Comparison of ENCODE assay signal across 21 cellular contexts in genomic region chr10:22641743-22642142, GRCh38.
DNase-seq lines count a peak whose midpoint lies in the region; ATAC-seq and TF ChIP-seq lines count a peak whose summit lies in the region.
"Had no signal": no experiment of that assay in that cellular context is flagged by ENCODE, and none has a peak within 500 bp of the region (broad histone marks: within the 10 kb centered on the region; RNA-seq: fewer than 3 reads in every experiment).

No MANE protein-coding gene starts in this region.

- H3K9me3 ChIP-seq in CD4-positive, CD25-positive, alpha-beta regulatory T cell (ENCODE audit: control insufficient read depth in 2 of 2, low read length in 2 of 2), result no peaks in the 10 kb centered on the region
- H3K9me3 ChIP-seq in CD8-positive, alpha-beta memory T cell (ENCODE audit: low read length), result no peaks in the 10 kb centered on the region
- H3K9me3 ChIP-seq in neural progenitor cell (ENCODE audit: low read depth) (no peaks in the 10 kb centered on the region), heart left ventricle (peaks cover 0 to 7% (median 0%) of the 10 kb centered on the region in 12 donors)
- H3K9me3 ChIP-seq: esophagus squamous epithelium had no signal

- CTCF ChIA-PET in CD8-positive, alpha-beta memory T cell (lab: Charles Lee), result interaction anchor here (1.0 kb wide), 1 partner anchor 8 kb away, joined by 4 read pairs; no protein-coding TSS in a partner anchor

- H3K79me2 ChIP-seq in neural progenitor cell (ENCODE audit: low read depth), result peaks cover 85% of the 10 kb centered on the region

- peaks cover 59% of the 10 kb centered on the region for H3K4me1 ChIP-seq in CD4-positive, CD25-positive, alpha-beta regulatory T cell (ENCODE audit: control insufficient read depth, insufficient read depth, low read length, poor library complexity, severe bottlenecking)
- peaks cover 94% of the 10 kb centered on the region for H3K4me1 ChIP-seq in CD8-positive, alpha-beta memory T cell (ENCODE audit: insufficient read depth, low read length)
- peaks cover 35% of the 10 kb centered on the region for H3K4me1 ChIP-seq in neural progenitor cell
- peaks cover 0 to 55% (median 7%) of the 10 kb centered on the region in 12 donors for H3K4me1 ChIP-seq in heart left ventricle

- TF ChIP-seq POLR2A in heart left ventricle (IDR thresholded peaks at IDR 0.05), result no peak

- peaks cover 0 to 4% (median 0%) of the 10 kb centered on the region in 7 donors for H3K9me3 Mint-ChIP-seq in CD4-positive, CD25-positive, alpha-beta regulatory T cell
- H3K9me3 Mint-ChIP-seq in CD8-positive, alpha-beta memory T cell, result peaks cover 0 to 2% (median 0%) of the 10 kb centered on the region in 5 donors
- peaks cover 2% of the 10 kb centered on the region for H3K9me3 Mint-ChIP-seq in neural progenitor cell
- H3K9me3 Mint-ChIP-seq: type B pancreatic cell had no signal

- H3K4me3 Mint-ChIP-seq in CD4-positive, CD25-positive, alpha-beta regulatory T cell, result peak overlapping the region in 3 of 4 donors; percentile 14 to 48 (median 39)
- H3K4me3 Mint-ChIP-seq in CD8-positive, alpha-beta memory T cell, result peak overlapping the region in 6 of 7 donors; percentile 45 to 78 (median 60)
- peak overlapping the region; percentile 24 for H3K4me3 Mint-ChIP-seq in neural progenitor cell
- H3K4me3 Mint-ChIP-seq: activated T-helper 1 cell treated with anti-CD3 and anti-CD28 coated beads, Interleukin-12 subunit alpha, Interleukin-12 subunit beta, Interleukin-2, Interleukin-4 antibody, amounts not matched to agents 30 ng/mL and 10 ng/mL and 1 ng/mL, durations not matched to agents 14 hours and 24 hours and 36 hours; type B pancreatic cell had no signal

- DNase-seq in CD4-positive, CD25-positive, alpha-beta regulatory T cell, result no peak
- no peak for DNase-seq in CD8-positive, alpha-beta memory T cell
- DNase-seq in dorsolateral prefrontal cortex (no peak), neural progenitor cell (ENCODE audit: low spot score) (no peak), heart left ventricle (no peak), posterior vena cava (ENCODE audit: low spot score) (no peak), SK-N-DZ (ENCODE audit: low spot score) (no peak)
- DNase-seq: C1 segment of cervical spinal cord, esophagus squamous epithelium, foreskin melanocyte, left colon, NCI-H1436, NCI-H2081 treated with DMSO at 0.1 percent for 48 hours, NCI-H345, NCI-H748 treated with DMSO at 0.1 percent for 48 hours, nucleus accumbens had no signal

- H3K27ac ChIP-seq in CD4-positive, CD25-positive, alpha-beta regulatory T cell (ENCODE audit: insufficient read depth, low read length, poor library complexity, severe bottlenecking), result no peak overlapping the region
- no peak overlapping the region for H3K27ac ChIP-seq in CD8-positive, alpha-beta memory T cell (ENCODE audit: low read depth, low read length)
- H3K27ac ChIP-seq in dorsolateral prefrontal cortex (peak overlapping the region in 40 of 59 donors; percentile 7 to 98 (median 50)), neural progenitor cell (no peak overlapping the region), heart left ventricle (no peak overlapping the region)
- H3K27ac ChIP-seq: esophagus squamous epithelium, KMS-11 had no signal

- ATAC-seq in CD4-positive, CD25-positive, alpha-beta regulatory T cell (ENCODE audit: low read depth in 2 of 2), result no peak
- ATAC-seq in heart left ventricle, result no peak
- ATAC-seq: activated naive CD4-positive, alpha-beta T cell treated with anti-CD3 and anti-CD28 coated beads, Interleukin-2, amount 50 U/mL, for 72 hours; HCT116; left colon had no signal

- H3K27me3 Mint-ChIP-seq in CD4-positive, CD25-positive, alpha-beta regulatory T cell, result no peaks in the 10 kb centered on the region
- no peaks in the 10 kb centered on the region for H3K27me3 Mint-ChIP-seq in CD8-positive, alpha-beta memory T cell
- peaks cover 2% of the 10 kb centered on the region for H3K27me3 Mint-ChIP-seq in neural progenitor cell (ENCODE audit: insufficient read depth, low read depth)
- H3K27me3 Mint-ChIP-seq: type B pancreatic cell had no signal

- H3K4me3 ChIP-seq in CD4-positive, CD25-positive, alpha-beta regulatory T cell (ENCODE audit: low read depth, low read length), result no peak overlapping the region
- no peak overlapping the region for H3K4me3 ChIP-seq in CD8-positive, alpha-beta memory T cell (ENCODE audit: low read length)
- H3K4me3 ChIP-seq in dorsolateral prefrontal cortex (peak overlapping the region in 1 of 59 donors; percentile 11), neural progenitor cell (no peak overlapping the region), heart left ventricle (no peak overlapping the region)
- H3K4me3 ChIP-seq: esophagus squamous epithelium had no signal

- TF ChIP-seq CTCF in dorsolateral prefrontal cortex (IDR thresholded peaks at IDR 0.05 in 54 of 56, conservative IDR thresholded peaks at IDR 0.05 in 2 of 56; ENCODE audit: low read depth in 1 of 56, partially characterized antibody in 56 of 56), result no peak
- TF ChIP-seq CTCF in neural progenitor cell (IDR thresholded peaks at IDR 0.05), result no peak
- TF ChIP-seq CTCF in heart left ventricle (IDR thresholded peaks at IDR 0.05), result no peak

- H3K27ac Mint-ChIP-seq in CD4-positive, CD25-positive, alpha-beta regulatory T cell, result peak overlapping the region; percentile 0 to 86 (median 85)
- H3K27ac Mint-ChIP-seq in CD8-positive, alpha-beta memory T cell, result peak overlapping the region; percentile 79 to 97 (median 88)
- peak overlapping the region; percentile 42 for H3K27ac Mint-ChIP-seq in neural progenitor cell
- H3K27ac Mint-ChIP-seq: activated naive CD4-positive, alpha-beta T cell treated with anti-CD3 and anti-CD28 coated beads, Interleukin-2, amount 50 U/mL, for 72 hours; activated T-helper 1 cell treated with anti-CD3 and anti-CD28 coated beads, Interleukin-12 subunit alpha, Interleukin-12 subunit beta, Interleukin-2, Interleukin-4 antibody, amounts not matched to agents 30 ng/mL and 10 ng/mL and 1 ng/mL, durations not matched to agents 14 hours and 24 hours and 36 hours; type B pancreatic cell had no signal

- intact Hi-C loops in dorsolateral prefrontal cortex (cut with DNase I) (no loop called here), heart left ventricle (cut with DNase I) (no loop called here), posterior vena cava (cut with DNase I) (no loop called here)

- POLR2A ChIA-PET in CD8-positive, alpha-beta memory T cell (lab: Charles Lee), result interaction anchor here (1.7 kb wide), 1 partner anchor 14 kb away, joined by 4 read pairs; no protein-coding TSS in a partner anchor

- H3K36me3 Mint-ChIP-seq in CD4-positive, CD25-positive, alpha-beta regulatory T cell, result peaks cover 17% of the 10 kb centered on the region
- peaks cover 11 to 29% (median 12%) of the 10 kb centered on the region in 3 donors for H3K36me3 Mint-ChIP-seq in CD8-positive, alpha-beta memory T cell
- H3K36me3 Mint-ChIP-seq in neural progenitor cell, result peaks cover 2% of the 10 kb centered on the region
- H3K36me3 Mint-ChIP-seq: type B pancreatic cell had no signal

- 95 to 100% (median 96%) methylated on average over 5 of the region's 5 CpGs for WGBS in heart left ventricle, 4 donors

- no peak overlapping the region for H3K4me2 ChIP-seq in neural progenitor cell
- H3K4me2 ChIP-seq: KMS-11 had no signal

- no peak overlapping the region for H3K9ac ChIP-seq in neural progenitor cell
- H3K9ac ChIP-seq: KMS-11 had no signal

- peaks cover 6% of the 10 kb centered on the region for H4K20me1 ChIP-seq in neural progenitor cell (ENCODE audit: low read depth)

- peaks cover 22 to 92% (median 70%) of the 10 kb centered on the region in 4 donors for H3K4me1 Mint-ChIP-seq in CD4-positive, CD25-positive, alpha-beta regulatory T cell
- H3K4me1 Mint-ChIP-seq in CD8-positive, alpha-beta memory T cell, result peaks cover 80 to 95% (median 91%) of the 10 kb centered on the region in 3 donors
- peaks cover 29% of the 10 kb centered on the region for H3K4me1 Mint-ChIP-seq in neural progenitor cell

- no peak overlapping the region for H2AFZ ChIP-seq in neural progenitor cell (replicated peaks)

- H3K36me3 ChIP-seq in CD4-positive, CD25-positive, alpha-beta regulatory T cell (ENCODE audit: control insufficient read depth, insufficient read depth, low read length), result no peaks in the 10 kb centered on the region
- H3K36me3 ChIP-seq in CD8-positive, alpha-beta memory T cell (ENCODE audit: insufficient read depth, low read length), result no peaks in the 10 kb centered on the region
- H3K36me3 ChIP-seq in neural progenitor cell (no peaks in the 10 kb centered on the region), heart left ventricle (no peaks in the 10 kb centered on the region)
- H3K36me3 ChIP-seq: esophagus squamous epithelium had no signal

- H3K27me3 ChIP-seq in CD4-positive, CD25-positive, alpha-beta regulatory T cell (ENCODE audit: control insufficient read depth, insufficient read depth, low read length), result no peaks in the 10 kb centered on the region
- H3K27me3 ChIP-seq in CD8-positive, alpha-beta memory T cell (ENCODE audit: insufficient read depth, low read length, poor library complexity, severe bottlenecking), result no peaks in the 10 kb centered on the region
- no peaks in the 10 kb centered on the region for H3K27me3 ChIP-seq in dorsolateral prefrontal cortex
- no peaks in the 10 kb centered on the region for H3K27me3 ChIP-seq in neural progenitor cell
- H3K27me3 ChIP-seq in heart left ventricle, result no peaks in the 10 kb centered on the region
- H3K27me3 ChIP-seq: esophagus squamous epithelium had no signal

- H3F3A ChIP-seq in neural progenitor cell (ENCODE audit: low read depth), result peaks cover 9% of the 10 kb centered on the region

Comparison
In these comparisons a context has a peak if more than half of its experiments do, and no peak if none do; other contexts are left out.
1. H3K27ac ChIP-seq: peak in dorsolateral prefrontal cortex (40 of 59); none in CD4-positive, CD25-positive, alpha-beta regulatory T cell (single experiment), CD8-positive, alpha-beta memory T cell (single experiment), neural progenitor cell (single experiment) and heart left ventricle (0 of 12).
2. Peak in every context shown above with its lines, with median percentiles within 50 percentile points of each other: H3K27ac Mint-ChIP-seq and H3K4me3 Mint-ChIP-seq.